14 cellular contexts compared by ENCODE assay signal in the genomic region with DNA sequence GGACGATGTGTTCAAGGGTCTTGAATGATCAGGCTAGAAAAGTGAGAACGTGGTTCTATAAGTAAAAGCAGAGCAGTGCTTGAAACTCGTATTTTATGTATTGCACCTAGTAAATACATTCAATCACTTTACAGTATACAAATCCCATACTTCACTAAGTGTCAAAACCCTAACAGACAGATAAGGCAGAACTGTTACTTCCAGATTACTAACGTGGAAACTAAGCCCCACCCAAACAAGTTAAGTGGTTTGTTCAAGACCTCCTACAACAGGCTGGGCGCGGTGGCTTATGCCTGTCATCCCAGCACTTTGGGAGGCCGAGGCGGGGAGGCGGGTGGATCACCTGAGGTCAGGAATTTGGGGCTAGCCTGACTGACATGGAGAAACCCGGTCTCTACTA. TPM values are rescaled to one million over a fixed set of nuclear protein-coding genes. Genes with fewer than 3 reads are reported as not detected.
A peak's percentile ranks its signal among the peaks of the same experiment; 100 is the strongest.
DNase-seq lines count a peak whose midpoint lies in the region; ATAC-seq and TF ChIP-seq lines count a peak whose summit lies in the region.
"Had no signal": no experiment of that assay in that cellular context is flagged by ENCODE, and none has a peak within 500 bp of the region (broad histone marks: within the 10 kb centered on the region; RNA-seq: fewer than 3 reads in every experiment).

No MANE protein-coding gene starts in this region.

- H3K27ac Mint-ChIP-seq in central memory CD8-positive, alpha-beta T cell (ENCODE audit: low read depth): no peak overlapping the region

- POLR2A ChIA-PET in PC-9 (lab: Charles Lee; ENCODE audit: unreplicated experiment): no interaction called here

- TF ChIP-seq POLR2A in spleen (IDR thresholded peaks at IDR 0.05): no peak

- CTCF ChIA-PET in PC-9 (lab: Charles Lee): interaction anchor here (0.6 kb wide), 1 partner anchor 903 kb away, joined by 8 read pairs; no protein-coding TSS in a partner anchor

- H3K4me3 ChIP-seq in PC-9 (peak overlapping the region; percentile 95; the same call in 1 of the 2 replicates), spleen (no peak overlapping the region)

- no peaks in the 10 kb centered on the region for H3K9me3 Mint-ChIP-seq in activated T-cell treated with anti-CD3 and anti-CD28 coated beads, Interleukin-2, amount 50 U/mL, for 4 hours
- no peaks in the 10 kb centered on the region for H3K9me3 Mint-ChIP-seq in central memory CD8-positive, alpha-beta T cell

- H3F3A ChIP-seq in PC-9 (ENCODE audit: insufficient read depth, low read depth): peaks cover 45% of the 10 kb centered on the region

- peak overlapping the region; percentile 98 for H3K4me2 ChIP-seq in PC-9

- TF ChIP-seq CTCF in PC-9 (conservative IDR thresholded peaks at IDR 0.05) (no peak), spleen (IDR thresholded peaks at IDR 0.05 in 8 of 11, conservative IDR thresholded peaks at IDR 0.05 in 3 of 11) (no peak)

- peaks cover 48% of the 10 kb centered on the region for H3K79me2 ChIP-seq in PC-9 (ENCODE audit: low read depth)

- H3K4me1 ChIP-seq in PC-9 (replicated peaks; ENCODE audit: insufficient read depth) (peaks cover 25% of the 10 kb centered on the region), spleen (peaks cover 19 to 47% (median 36%) of the 10 kb centered on the region in 6 donors)

- no peaks in the 10 kb centered on the region for H3K27me3 ChIP-seq in PC-9 (ENCODE audit: insufficient read depth, low read depth)
- no peaks in the 10 kb centered on the region for H3K27me3 ChIP-seq in spleen (replicated peaks in 1 of 7)
- H3K27me3 ChIP-seq: vagina had no signal

- ATAC-seq in activated T-cell treated with anti-CD3 and anti-CD28 coated beads, Interleukin-2, amount 50 U/mL, for 4 hours: no peak
- ATAC-seq in central memory CD8-positive, alpha-beta T cell (replicated peaks; ENCODE audit: extremely low read depth, poor library complexity, severe bottlenecking): no peak
- ATAC-seq in GM18519 (IDR thresholded peaks at IDR 0.05; ENCODE audit: low FRiP score, unreplicated experiment): no peak
- ATAC-seq in HG02852 (IDR thresholded peaks at IDR 0.05; ENCODE audit: unreplicated experiment): no peak

- no peaks in the 10 kb centered on the region for H3K9me3 ChIP-seq in PC-9 (ENCODE audit: insufficient read depth, low read depth)
- H3K9me3 ChIP-seq in spleen: no peaks in the 10 kb centered on the region
- H3K9me3 ChIP-seq: vagina had no signal

- H3K27me3 Mint-ChIP-seq in activated T-cell treated with anti-CD3 and anti-CD28 coated beads, Interleukin-2, amount 50 U/mL, for 4 hours (ENCODE audit: low read depth): no peaks in the 10 kb centered on the region
- no peaks in the 10 kb centered on the region for H3K27me3 Mint-ChIP-seq in central memory CD8-positive, alpha-beta T cell

- no peak for DNase-seq in activated T-cell treated with anti-CD3 and anti-CD28 coated beads, Interleukin-2, amount 50 U/mL, for 4 hours
- no peak for DNase-seq in activated T-cell treated with anti-CD3 and anti-CD28 coated beads, Interleukin-2, amount 50 U/mL, for 1 hour
- DNase-seq in PC-9 (no peak), spleen (peak; percentile 78), NCI-H2196 (lab: John Stamatoyannopoulos, UW; ENCODE audit: unreplicated experiment) (no peak)
- no peak for DNase-seq in central memory CD8-positive, alpha-beta T cell (ENCODE audit: low spot score in 2 of 2)
- DNase-seq: DMS79; NCI-H2107; stimulated activated CD4-positive, alpha-beta T cell treated with anti-CD3 and anti-CD28 coated beads, Interleukin-2, amount 100 ng/mL, for 24 hours had no signal

- no peak overlapping the region for H3K27ac ChIP-seq in PC-9
- H3K27ac ChIP-seq in spleen: no peak overlapping the region
- H3K27ac ChIP-seq: KMS-11, vagina had no signal

- peaks cover 46% of the 10 kb centered on the region for H3K4me1 Mint-ChIP-seq in activated T-cell treated with anti-CD3 and anti-CD28 coated beads, Interleukin-2, amount 50 U/mL, for 4 hours (ENCODE audit: low read depth)
- peaks cover 43% of the 10 kb centered on the region for H3K4me1 Mint-ChIP-seq in central memory CD8-positive, alpha-beta T cell

- peaks cover 31% of the 10 kb centered on the region for H3K36me3 ChIP-seq in PC-9 (ENCODE audit: low read depth)
- H3K36me3 ChIP-seq in spleen: peaks cover 0 to 29% (median 20%) of the 10 kb centered on the region in 6 donors

- H3K36me3 Mint-ChIP-seq in activated T-cell treated with anti-CD3 and anti-CD28 coated beads, Interleukin-2, amount 50 U/mL, for 4 hours (ENCODE audit: insufficient read depth): peaks cover 36% of the 10 kb centered on the region
- peaks cover 30% of the 10 kb centered on the region for H3K36me3 Mint-ChIP-seq in central memory CD8-positive, alpha-beta T cell (ENCODE audit: insufficient read depth)

- no TSS peak for BruUV-seq in PC-9 (replicated peaks; lab: Mats Ljungman, UMichigan)

- no peak overlapping the region for H2AFZ ChIP-seq in PC-9

- H3K9me2 ChIP-seq in PC-9 (ENCODE audit: insufficient read depth): no peaks in the 10 kb centered on the region

- H3K4me3 Mint-ChIP-seq in activated T-cell treated with anti-CD3 and anti-CD28 coated beads, Interleukin-2, amount 50 U/mL, for 4 hours: peak overlapping the region; percentile 99
- H3K4me3 Mint-ChIP-seq in central memory CD8-positive, alpha-beta T cell: peak overlapping the region; percentile 38

- WGBS in spleen, 5 donors: 74 to 83% (median 82%) methylated on average over 10 of the region's 10 CpGs

- peaks cover 23% of the 10 kb centered on the region for H4K20me1 ChIP-seq in PC-9 (ENCODE audit: insufficient read depth)

- intact Hi-C loops in PC-9 (cut with micrococcal nuclease; ENCODE audit: unreplicated experiment) (loop anchor here (10.0 kb wide), 2 partner anchors 133 to 403 kb away; a partner anchor contains a TSS), spleen (cut with DNase I; ENCODE audit: low total_unique reads) (no loop called here)

RNA-seq across cellular contexts. Expression of a gene that starts 9.2 kb away (rescaled TPM):
- 100 to 1,000 TPM; 120 to 205 (median 143) TPM for total RNA-seq in activated T-cell treated with anti-CD3 and anti-CD28 coated beads, Interleukin-2, amount 50 U/mL, for 4 hours
- total RNA-seq in PC-9 (2021) (0.24 and 0.28 TPM in 2 replicates), spleen (10 to 100 TPM; 36.4 to 68.6 (median 62.1) TPM)
- polyA plus RNA-seq in spleen: 10 to 100 TPM; 27.9 to 61.1 (median 45.6) TPM
- total RNA-seq: renal cortical epithelial cell had no signal

RNA-seq across cellular contexts. Expression of a gene that starts 12.0 kb away (rescaled TPM):
- total RNA-seq in activated T-cell treated with anti-CD3 and anti-CD28 coated beads, Interleukin-2, amount 50 U/mL, for 4 hours: 10 to 100 TPM; 35.9 to 38.2 (median 36.6) TPM
- 48.1 and 54.2 TPM in 2 replicates for total RNA-seq in PC-9 (2021)
- total RNA-seq in spleen: 10 to 100 TPM; 67.8 to 94.2 (median 80.9) TPM
- 100 to 1,000 TPM in 2 of 3 donors, 10 to 100 TPM in 1; 80.8 to 108 (median 107) TPM for polyA plus RNA-seq in spleen

Comparison
In these comparisons a context has a peak if more than half of its experiments do, and no peak if none do; other contexts are left out.
1. RNA of a gene that starts 9.2 kb away (total RNA-seq): 120 to 205 TPM in activated T-cell treated with anti-CD3 and anti-CD28 coated beads, Interleukin-2, amount 50 U/mL, for 4 hours and 36.4 to 68.6 TPM in spleen; 0.24 to 0.28 TPM in PC-9; every median in the first group is over 10 times any median in the second.